Comparison of ENCODE assay signal across 8 cellular contexts in genomic region chr11:615453-616319, GRCh38. TPM values are rescaled to one million over a fixed set of nuclear protein-coding genes. Genes with fewer than 3 reads are reported as not detected.
A peak's percentile ranks its signal among the peaks of the same experiment; 100 is the strongest.
DNase-seq lines count a peak whose midpoint lies in the region; ATAC-seq and TF ChIP-seq lines count a peak whose summit lies in the region.

Gene IRF7 (minus strand): TSS chr11:615950. CDS start chr11:615364, 586 bp downstream.

- H3K4me1 ChIP-seq in right atrium auricular region: peaks cover 0 to 35% of the 10 kb centered on the region in 2 donors
- H3K4me1 ChIP-seq in vagina: peaks cover 36% of the 10 kb centered on the region

- peak within 1 kb of the TSS; percentile 85 for H3K27ac Mint-ChIP-seq in T-helper 17 cell

- TF ChIP-seq POLR2A in GM10847 (IDR thresholded peaks at IDR 0.05; ENCODE audit: extremely low read depth, insufficient read length): peak; percentile 98
- TF ChIP-seq POLR2A in vagina (IDR thresholded peaks at IDR 0.05): peak in 1 of 2 donors; percentile 58

- DNase-seq in NCI-H1436 (lab: John Stamatoyannopoulos, UW) (peak; percentile 92), T-helper 17 cell (peak; percentile 70 to 87 (median 82)), right atrium auricular region (ENCODE audit: low spot score) (peak; percentile 98), putamen (ENCODE audit: low spot score) (peak; percentile 84), vagina (ENCODE audit: extremely low spot score in 2 of 2) (peak in 1 of 2 donors; percentile 87)

- ATAC-seq in HG02623 (IDR thresholded peaks at IDR 0.05; ENCODE audit: unreplicated experiment): peak; percentile 70
- peak; percentile 84 for ATAC-seq in T-helper 17 cell

- peaks cover 13% of the 10 kb centered on the region for H3K4me1 Mint-ChIP-seq in T-helper 17 cell

- no peaks in the 10 kb centered on the region for H3K27me3 ChIP-seq in right atrium auricular region
- no peaks in the 10 kb centered on the region for H3K27me3 ChIP-seq in vagina

- H3K4me3 Mint-ChIP-seq in T-helper 17 cell: peak within 1 kb of the TSS; percentile 90

- H3K27ac ChIP-seq in angular gyrus (ENCODE audit: low read depth, low read length): peak within 1 kb of the TSS; percentile 68
- H3K27ac ChIP-seq in right atrium auricular region: peak within 1 kb of the TSS; percentile 90 to 91
- peak within 1 kb of the TSS; percentile 88 for H3K27ac ChIP-seq in vagina

- peak within 1 kb of the TSS; percentile 57 to 63 for H3K4me3 ChIP-seq in right atrium auricular region
- peak within 1 kb of the TSS; percentile 67 to 79 for H3K4me3 ChIP-seq in vagina

- intact Hi-C loops in vagina (cut with DNase I): no loop called here

- no peak for TF ChIP-seq CTCF in right atrium auricular region (IDR thresholded peaks at IDR 0.05)
- no peak for TF ChIP-seq CTCF in vagina (IDR thresholded peaks at IDR 0.05)

- no peaks in the 10 kb centered on the region for H3K27me3 Mint-ChIP-seq in T-helper 17 cell

- H3K9me3 ChIP-seq in T-helper 17 cell (ENCODE audit: control insufficient read depth, low read length, poor library complexity, severe bottlenecking): no peaks in the 10 kb centered on the region
- no peaks in the 10 kb centered on the region for H3K9me3 ChIP-seq in right atrium auricular region
- no peaks in the 10 kb centered on the region for H3K9me3 ChIP-seq in vagina

- H3K36me3 Mint-ChIP-seq in T-helper 17 cell (ENCODE audit: low read depth): no peaks in the 10 kb centered on the region

- H3K36me3 ChIP-seq in right atrium auricular region: peaks cover 26% of the 10 kb centered on the region
- peaks cover 0 to 27% of the 10 kb centered on the region in 2 donors for H3K36me3 ChIP-seq in vagina

RNA-seq across cellular contexts. Expression of gene IRF7, which starts in this region (rescaled TPM):
- total RNA-seq in T-helper 17 cell (10 to 100 TPM; 40.3 to 44.0 TPM), right atrium auricular region (10 to 100 TPM in 1 of 2 donors, 1 to 10 TPM in 1; 9.6 to 14.9 TPM), vagina (18.9 TPM)
